8 cellular contexts compared by ENCODE assay signal in genomic region chr1:234533975-234534876, GRCh38. TPM values are rescaled to one million over a fixed set of nuclear protein-coding genes. Genes with fewer than 3 reads are reported as not detected.
DNase-seq lines count a peak whose midpoint lies in the region; ATAC-seq and TF ChIP-seq lines count a peak whose summit lies in the region.

No MANE protein-coding gene starts in this region.

- TF ChIP-seq POLR2A in tibial nerve (IDR thresholded peaks at IDR 0.05), result no peak

- TF ChIP-seq EP300 in tibial nerve (IDR thresholded peaks at IDR 0.05), result peak in 1 of 2 donors; percentile 96

- H3K27ac ChIP-seq in lung (ENCODE audit: low read depth in 1 of 2, low read length in 1 of 2), result peak overlapping the region; percentile 82 to 96
- peak overlapping the region; percentile 79 to 99 (median 98) for H3K27ac ChIP-seq in tibial nerve

- ATAC-seq in lung (ENCODE audit: insufficient read depth, low FRiP score) (no peak), HG03097 (IDR thresholded peaks at IDR 0.05; ENCODE audit: low FRiP score, unreplicated experiment) (no peak), HG03432 (IDR thresholded peaks at IDR 0.05; ENCODE audit: unreplicated experiment) (no peak), HG03175 (IDR thresholded peaks at IDR 0.05; ENCODE audit: unreplicated experiment) (no peak)

- H3K9me3 ChIP-seq in lung (ENCODE audit: control insufficient read depth in 2 of 2, insufficient read depth in 1 of 2, low read length in 1 of 2), result no peaks in the 10 kb centered on the region
- H3K9me3 ChIP-seq in tibial nerve, result no peaks in the 10 kb centered on the region

- H3K4me3 ChIP-seq in choroid plexus epithelial cell (ENCODE audit: low read depth, low read length) (no peak overlapping the region), lung (no peak overlapping the region), tibial nerve (no peak overlapping the region)

- 42 to 62% methylated on average over 14 of the region's 14 CpGs for WGBS in lung, 2 donors
- WGBS in tibial nerve, 2 donors, result 13% methylated on average over 14 of the region's 14 CpGs

- DNase-seq in NCI-H2081 (lab: John Stamatoyannopoulos, UW), result peak; percentile 44 to 76
- peak; percentile 100 for DNase-seq in choroid plexus epithelial cell (ENCODE audit: low read depth)
- peak; percentile 91 for DNase-seq in lung (ENCODE audit: low spot score)
- DNase-seq in tibial nerve (ENCODE audit: low spot score in 2 of 2), result peak; percentile 97 to 99
- no peak for DNase-seq in ecto neural progenitor cell (ENCODE audit: low spot score)

- H3K36me3 ChIP-seq in lung (ENCODE audit: control insufficient read depth in 2 of 2, insufficient read depth in 2 of 2, low read length in 2 of 2), result no peaks in the 10 kb centered on the region
- no peaks in the 10 kb centered on the region for H3K36me3 ChIP-seq in tibial nerve

- no peak for TF ChIP-seq CTCF in choroid plexus epithelial cell (conservative IDR thresholded peaks at IDR 0.05; ENCODE audit: low read depth, low read length)
- TF ChIP-seq CTCF in lung (IDR thresholded peaks at IDR 0.05; ENCODE audit: control extremely low read depth, extremely low read depth), result no peak
- peak in 1 of 5 experiments; percentile 21 for TF ChIP-seq CTCF in tibial nerve (IDR thresholded peaks at IDR 0.05)

- H3K27me3 ChIP-seq in lung (ENCODE audit: control insufficient read depth, insufficient read depth) (no peaks in the 10 kb centered on the region), tibial nerve (no peaks in the 10 kb centered on the region)

- H3K4me1 ChIP-seq in lung (ENCODE audit: control insufficient read depth in 2 of 2, insufficient read depth in 2 of 2, low read length in 2 of 2), result peaks cover 16 to 46% of the 10 kb centered on the region in 2 donors
- H3K4me1 ChIP-seq in tibial nerve, result peaks cover 12 to 100% (median 80%) of the 10 kb centered on the region in 4 donors

RNA-seq across cellular contexts. Expression of gene TARBP1, which starts 55.2 kb away (rescaled TPM):
- total RNA-seq in lung (10 to 100 TPM; 27.7 to 32.2 TPM), tibial nerve (10 to 100 TPM; 24.9 to 48.9 (median 34.4) TPM)
- 10 to 100 TPM; 11.2 to 48.7 TPM for polyA plus RNA-seq in lung
